In the genomic region with DNA sequence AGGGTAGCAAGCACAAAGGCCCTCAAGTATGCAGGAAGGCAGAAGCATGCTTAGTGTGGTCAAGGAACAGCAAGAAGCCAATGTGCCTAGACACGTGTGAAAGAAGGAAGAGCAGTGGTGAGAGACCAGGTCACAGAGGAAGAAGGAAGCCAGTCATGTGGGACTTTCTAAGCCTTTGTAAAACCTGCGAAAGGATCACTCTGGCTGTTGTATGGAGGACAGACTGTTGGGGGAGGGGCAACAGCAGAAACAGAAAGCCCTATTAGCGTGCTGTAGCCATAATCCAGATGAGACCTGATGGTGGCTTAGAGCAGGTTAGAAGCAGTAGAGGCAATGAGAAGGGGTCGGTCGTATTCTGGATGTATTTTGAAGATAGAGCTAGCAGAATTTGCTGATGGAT, we compare ENCODE assay signal across 3 cellular contexts.
TF ChIP-seq lines count a peak whose summit lies in the region.

No MANE protein-coding gene starts in this region.

TF ChIP-seq in HEK293, 187 proteins besides CTCF, POLR2A, EP300 and RAD21:
- TF ChIP-seq, protein P1, sequence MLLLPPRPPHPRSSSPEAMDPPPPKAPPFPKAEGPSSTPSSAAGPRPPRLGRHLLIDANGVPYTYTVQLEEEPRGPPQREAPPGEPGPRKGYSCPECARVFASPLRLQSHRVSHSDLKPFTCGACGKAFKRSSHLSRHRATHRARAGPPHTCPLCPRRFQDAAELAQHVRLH (tag by site-specific recombination; IDR thresholded peaks at IDR 0.05) = 0 out of 2 replicates have a peak, but pooled peaks have one; percentile 14
- TF ChIP-seq ZNF335 (tag by site-specific recombination; conservative IDR thresholded peaks at IDR 0.05) (no peak), ZBTB20 (tag by site-specific recombination; IDR thresholded peaks at IDR 0.05) (no peak)

TF ChIP-seq in WTC11, 78 proteins besides CTCF, POLR2A, EP300 and RAD21:
- TF ChIP-seq, protein P2, sequence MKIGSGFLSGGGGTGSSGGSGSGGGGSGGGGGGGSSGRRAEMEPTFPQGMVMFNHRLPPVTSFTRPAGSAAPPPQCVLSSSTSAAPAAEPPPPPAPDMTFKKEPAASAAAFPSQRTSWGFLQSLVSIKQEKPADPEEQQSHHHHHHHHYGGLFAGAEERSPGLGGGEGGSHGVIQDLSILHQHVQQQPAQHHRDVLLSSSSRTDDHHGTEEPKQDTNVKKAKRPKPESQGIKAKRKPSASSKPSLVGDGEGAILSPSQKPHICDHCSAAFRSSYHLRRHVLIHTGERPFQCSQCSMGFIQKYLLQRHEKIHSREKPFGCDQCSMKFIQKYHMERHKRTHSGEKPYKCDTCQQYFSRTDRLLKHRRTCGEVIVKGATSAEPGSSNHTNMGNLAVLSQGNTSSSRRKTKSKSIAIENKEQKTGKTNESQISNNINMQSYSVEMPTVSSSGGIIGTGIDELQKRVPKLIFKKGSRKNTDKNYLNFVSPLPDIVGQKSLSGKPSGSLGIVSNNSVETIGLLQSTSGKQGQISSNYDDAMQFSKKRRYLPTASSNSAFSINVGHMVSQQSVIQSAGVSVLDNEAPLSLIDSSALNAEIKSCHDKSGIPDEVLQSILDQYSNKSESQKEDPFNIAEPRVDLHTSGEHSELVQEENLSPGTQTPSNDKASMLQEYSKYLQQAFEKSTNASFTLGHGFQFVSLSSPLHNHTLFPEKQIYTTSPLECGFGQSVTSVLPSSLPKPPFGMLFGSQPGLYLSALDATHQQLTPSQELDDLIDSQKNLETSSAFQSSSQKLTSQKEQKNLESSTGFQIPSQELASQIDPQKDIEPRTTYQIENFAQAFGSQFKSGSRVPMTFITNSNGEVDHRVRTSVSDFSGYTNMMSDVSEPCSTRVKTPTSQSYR (CRISPR knock-in tag; IDR thresholded peaks at IDR 0.05) = 0 out of 2 replicates have a peak, but pooled peaks have one; percentile 24
- no peak for TF ChIP-seq CBFB (CRISPR knock-in tag; IDR thresholded peaks at IDR 0.05; ENCODE audit: low read depth)

TF ChIP-seq in neural cell, 6 proteins besides CTCF, POLR2A, EP300 and RAD21:
- TF ChIP-seq SMC3 (conservative IDR thresholded peaks at IDR 0.05; ENCODE audit: poor library complexity) = no peak
- TF ChIP-seq, protein P3, sequence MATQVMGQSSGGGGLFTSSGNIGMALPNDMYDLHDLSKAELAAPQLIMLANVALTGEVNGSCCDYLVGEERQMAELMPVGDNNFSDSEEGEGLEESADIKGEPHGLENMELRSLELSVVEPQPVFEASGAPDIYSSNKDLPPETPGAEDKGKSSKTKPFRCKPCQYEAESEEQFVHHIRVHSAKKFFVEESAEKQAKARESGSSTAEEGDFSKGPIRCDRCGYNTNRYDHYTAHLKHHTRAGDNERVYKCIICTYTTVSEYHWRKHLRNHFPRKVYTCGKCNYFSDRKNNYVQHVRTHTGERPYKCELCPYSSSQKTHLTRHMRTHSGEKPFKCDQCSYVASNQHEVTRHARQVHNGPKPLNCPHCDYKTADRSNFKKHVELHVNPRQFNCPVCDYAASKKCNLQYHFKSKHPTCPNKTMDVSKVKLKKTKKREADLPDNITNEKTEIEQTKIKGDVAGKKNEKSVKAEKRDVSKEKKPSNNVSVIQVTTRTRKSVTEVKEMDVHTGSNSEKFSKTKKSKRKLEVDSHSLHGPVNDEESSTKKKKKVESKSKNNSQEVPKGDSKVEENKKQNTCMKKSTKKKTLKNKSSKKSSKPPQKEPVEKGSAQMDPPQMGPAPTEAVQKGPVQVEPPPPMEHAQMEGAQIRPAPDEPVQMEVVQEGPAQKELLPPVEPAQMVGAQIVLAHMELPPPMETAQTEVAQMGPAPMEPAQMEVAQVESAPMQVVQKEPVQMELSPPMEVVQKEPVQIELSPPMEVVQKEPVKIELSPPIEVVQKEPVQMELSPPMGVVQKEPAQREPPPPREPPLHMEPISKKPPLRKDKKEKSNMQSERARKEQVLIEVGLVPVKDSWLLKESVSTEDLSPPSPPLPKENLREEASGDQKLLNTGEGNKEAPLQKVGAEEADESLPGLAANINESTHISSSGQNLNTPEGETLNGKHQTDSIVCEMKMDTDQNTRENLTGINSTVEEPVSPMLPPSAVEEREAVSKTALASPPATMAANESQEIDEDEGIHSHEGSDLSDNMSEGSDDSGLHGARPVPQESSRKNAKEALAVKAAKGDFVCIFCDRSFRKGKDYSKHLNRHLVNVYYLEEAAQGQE (IDR thresholded peaks at IDR 0.05; ENCODE audit: borderline replicate concordance) = no peak
- no peak for TF ChIP-seq EZH2 (IDR thresholded peaks at IDR 0.05; ENCODE audit: borderline replicate concordance, insufficient read depth, low read length, poor library complexity, severe bottlenecking)
- TF ChIP-seq TAF1 (IDR thresholded peaks at IDR 0.05; ENCODE audit: low read depth) = no peak
- no peak for TF ChIP-seq MXI1 (conservative IDR thresholded peaks at IDR 0.05; ENCODE audit: poor library complexity, severe bottlenecking)
- no peak for TF ChIP-seq POLR2AphosphoS5 (IDR thresholded peaks at IDR 0.05)
